8 cellular contexts compared by ENCODE assay signal in genomic region chr2:240435457-240435954, GRCh38. TPM values are rescaled to one million over a fixed set of nuclear protein-coding genes. Genes with fewer than 3 reads are reported as not detected.
A peak's percentile ranks its signal among the peaks of the same experiment; 100 is the strongest.
DNase-seq lines count a peak whose midpoint lies in the region; ATAC-seq and TF ChIP-seq lines count a peak whose summit lies in the region.

GPC1 (plus strand) TSS chr2:240435663; CDS start chr2:240435919, 256 bp downstream.

- peak within 1 kb of the TSS; percentile 63 for H3K4me3 ChIP-seq in Jurkat, Clone E6-1 (ENCODE audit: low read length)
- H3K4me3 ChIP-seq in colonic mucosa, result peak within 1 kb of the TSS; percentile 71
- H3K4me3 ChIP-seq in kidney epithelial cell (ENCODE audit: low read depth, low read length), result peak within 1 kb of the TSS; percentile 46

- H3K27ac Mint-ChIP-seq in T-helper 17 cell, result no peak within 1 kb of the TSS

- H3K27me3 ChIP-seq in colonic mucosa, result peaks cover 9% of the 10 kb centered on the region
- H3K27me3 ChIP-seq in kidney epithelial cell (ENCODE audit: control insufficient read depth, insufficient read depth, low read length), result peaks cover 2% of the 10 kb centered on the region

- H3K36me3 ChIP-seq in colonic mucosa, result no peaks in the 10 kb centered on the region
- H3K36me3 ChIP-seq in kidney epithelial cell (ENCODE audit: control insufficient read depth, insufficient read depth, low read length), result no peaks in the 10 kb centered on the region

- H3K9ac ChIP-seq in colonic mucosa (ENCODE audit: low read depth in 2 of 2, low read length in 2 of 2), result peak within 1 kb of the TSS; percentile 26 to 73

- intact Hi-C loops in colonic mucosa (cut with DNase I), result loop anchor here (5.0 kb wide), 1 partner anchor 283 kb away; no protein-coding TSS in a partner anchor

- no peaks in the 10 kb centered on the region for H3K36me3 Mint-ChIP-seq in T-helper 17 cell (ENCODE audit: low read depth)

- H3K9me3 ChIP-seq in T-helper 17 cell (ENCODE audit: control insufficient read depth, low read length, poor library complexity, severe bottlenecking) (no peaks in the 10 kb centered on the region), colonic mucosa (no peaks in the 10 kb centered on the region)

- H3K27me3 Mint-ChIP-seq in T-helper 17 cell, result peaks cover 25% of the 10 kb centered on the region

- no peak for TF ChIP-seq CTCF in colonic mucosa (IDR thresholded peaks at IDR 0.05)
- TF ChIP-seq CTCF in kidney epithelial cell (IDR thresholded peaks at IDR 0.05; ENCODE audit: insufficient read depth, low read length, poor library complexity, severe bottlenecking), result no peak

- ATAC-seq in GM19438 (IDR thresholded peaks at IDR 0.05; ENCODE audit: low read depth, unreplicated experiment) (peak; percentile 71), T-helper 17 cell (peak; percentile 74)

- DNase-seq in COLO668 (lab: John Stamatoyannopoulos, UW; ENCODE audit: unreplicated experiment), result peak; percentile 69
- DNase-seq in Jurkat, Clone E6-1 (ENCODE audit: low read depth, low spot score), result peak; percentile 17
- DNase-seq in T-helper 17 cell, result peak; percentile 28 to 64 (median 55)
- DNase-seq in colonic mucosa, result peak; percentile 71
- no peak for DNase-seq in kidney epithelial cell (ENCODE audit: low read depth)
- DNase-seq in stimulated activated CD4-positive, alpha-beta T cell treated with anti-CD3 and anti-CD28 coated beads, TNF-alpha, amount 100 ng/mL, for 48 hours (ENCODE audit: low read depth in 3 of 3), result peak in 2 of 3 donors; percentile 16 to 55
- no peak for DNase-seq in SKM-1 treated with dmso at 0.1 percent for 144 hours (lab: John Stamatoyannopoulos, UW; ENCODE audit: unreplicated experiment)

- H3K4me1 ChIP-seq in colonic mucosa, result no peaks in the 10 kb centered on the region

- peak within 1 kb of the TSS; percentile 74 for H3K27ac ChIP-seq in colonic mucosa

- peaks cover 7% of the 10 kb centered on the region for H3K4me1 Mint-ChIP-seq in T-helper 17 cell

- peak within 1 kb of the TSS; percentile 86 for H3K4me3 Mint-ChIP-seq in T-helper 17 cell

RNA-seq across cellular contexts. Expression of gene GPC1, which starts in this region (rescaled TPM):
- polyA plus RNA-seq in Jurkat, Clone E6-1 (2012; ENCODE audit: insufficient read depth, insufficient read length), result 6.3 TPM
- total RNA-seq in T-helper 17 cell, result 1 to 10 TPM; 1.5 to 1.7 TPM
- total RNA-seq in colonic mucosa, result 10 to 100 TPM; 19.0 to 23.1 TPM
- 75.2 and 81.7 TPM in 2 replicates for total RNA-seq in kidney epithelial cell

Comparison
In these comparisons a context has a peak if more than half of its experiments do, and no peak if none do; other contexts are left out.
1. RNA of gene GPC1 (total RNA-seq): 75.2 to 81.7 TPM in kidney epithelial cell and 19.0 to 23.1 TPM in colonic mucosa; 1.5 to 1.7 TPM in T-helper 17 cell; every median in the first group is over 4 times any median in the second.
2. DNase-seq: peak in COLO668 (single experiment), Jurkat, Clone E6-1 (single experiment), T-helper 17 cell (3 of 3), colonic mucosa (single experiment) and stimulated activated CD4-positive, alpha-beta T cell treated with anti-CD3 and anti-CD28 coated beads, TNF-alpha, amount 100 ng/mL, for 48 hours (2 of 3); none in kidney epithelial cell (single experiment) and SKM-1 treated with dmso at 0.1 percent for 144 hours (single experiment).
3. Peak in every context shown above with its lines, with median percentiles within 50 percentile points of each other: H3K4me3 ChIP-seq.